7 cellular contexts compared by ENCODE assay signal in the genomic region with DNA sequence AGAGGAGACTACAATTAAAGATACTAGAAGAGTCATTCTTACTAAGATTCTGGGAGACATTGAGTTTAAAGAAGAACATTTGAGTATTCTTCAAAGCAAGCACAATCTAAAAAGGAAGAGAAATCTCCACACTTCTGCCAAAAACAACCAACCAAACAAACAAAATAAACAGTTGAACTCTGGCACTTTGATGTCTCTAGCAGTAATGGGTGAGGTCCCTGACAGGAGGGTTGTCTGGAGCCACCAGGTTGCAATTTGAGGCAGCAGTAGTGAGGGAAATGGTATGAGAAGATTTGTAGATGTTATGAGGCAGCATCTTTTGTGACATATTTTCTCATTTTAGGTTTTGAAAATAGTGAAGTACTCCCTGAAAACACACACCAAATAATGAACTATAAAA.
"Had no signal": no experiment of that assay in that cellular context is flagged by ENCODE, and none has a peak within 500 bp of the region (broad histone marks: within the 10 kb centered on the region; RNA-seq: fewer than 3 reads in every experiment).

No MANE protein-coding gene starts in this region.

- H2AFZ ChIP-seq: GM23338 had no signal

- H3K4me3 ChIP-seq: GM23338 had no signal

- ATAC-seq: GM23338 had no signal

- FAIRE-seq: H1, H54, HTR-8/SVneo had no signal

- DNase-seq: H9, HCEC 1CT, KBM-7 had no signal

- H3K4me2 ChIP-seq: GM23338 had no signal
